ENCODE assay signal across 19 cellular contexts in the genomic region with DNA sequence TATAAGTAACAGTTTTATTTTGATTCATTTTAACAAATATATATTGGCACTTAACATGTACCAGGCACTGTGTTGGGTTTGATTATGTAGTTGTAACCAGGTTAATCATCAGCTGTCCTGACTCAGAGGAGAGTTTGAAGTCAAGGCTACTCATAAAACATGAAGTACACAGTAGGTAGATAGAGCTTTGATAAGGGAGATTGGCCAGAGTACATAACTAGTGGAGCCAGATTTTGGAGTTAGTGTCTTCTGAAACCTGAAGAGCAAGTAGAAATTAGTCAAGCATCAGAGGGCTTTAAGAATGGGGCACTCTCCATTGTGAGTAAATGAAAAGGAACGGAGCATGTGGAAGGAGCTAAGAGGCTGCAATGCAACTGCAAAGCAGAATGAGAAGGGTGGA.
"Had no signal": no experiment of that assay in that cellular context is flagged by ENCODE, and none has a peak within 500 bp of the region (broad histone marks: within the 10 kb centered on the region; RNA-seq: fewer than 3 reads in every experiment).

No MANE protein-coding gene starts in this region.

- H3K36me3 ChIP-seq: cardiac muscle cell, thoracic aorta, upper lobe of left lung had no signal

- H3K9me3 Mint-ChIP-seq: activated naive CD4-positive, alpha-beta T cell treated with anti-CD3 and anti-CD28 coated beads, Interleukin-2, amount 10 ng/mL, durations not matched to agents 7 days and 5 days; activated naive CD8-positive, alpha-beta T cell treated with anti-CD3 and anti-CD28 coated beads, Interleukin-2, amount 50 U/mL, for 24 hours; memory B cell; nephron; T-helper 1 cell treated with Interleukin-12 subunit alpha and Interleukin-12 subunit beta and Interleukin-4 antibody, amounts not matched to agents 30 μg/mL and 1 μg/mL, for 36 hours; WTC11 had no signal

- H3K27me3 ChIP-seq: cardiac muscle cell, upper lobe of left lung had no signal

- H3K36me3 Mint-ChIP-seq: activated naive CD4-positive, alpha-beta T cell treated with anti-CD3 and anti-CD28 coated beads, Interleukin-2, amount 10 ng/mL, durations not matched to agents 7 days and 5 days; memory B cell; WTC11 had no signal

- H3K4me3 ChIP-seq: cardiac muscle cell, thoracic aorta, upper lobe of left lung had no signal

- DNase-seq: activated CD4-positive, alpha-beta T cell treated with anti-CD3 and anti-CD28 coated beads, Interleukin-2, amount 50 U/mL, for 4 hours; activated effector memory CD4-positive, alpha-beta T cell treated with anti-CD3 and anti-CD28 coated beads, Interleukin-2, amount 50 U/mL, for 16 hours; activated naive CD4-positive, alpha-beta T cell treated with anti-CD3 and anti-CD28 coated beads, Interleukin-2, amount 10 ng/mL, durations not matched to agents 7 days and 5 days; activated naive CD8-positive, alpha-beta T cell treated with anti-CD3 and anti-CD28 coated beads, Interleukin-2, amount 50 U/mL, for 24 hours; activated T-cell treated with anti-CD3 and anti-CD28 coated beads, Interleukin-2, amount 50 U/mL, for 48 hours; foreskin fibroblast; kidney; nucleus accumbens; retina; stimulated activated CD4-positive, alpha-beta T cell treated with anti-CD3 and anti-CD28 coated beads, Interleukin-4, amount 100 ng/mL, for 24 hours; stimulated activated naive CD4-positive, alpha-beta T cell treated with Interleukin-2 at 50 U/mL for 16 hours; T1000; upper lobe of left lung had no signal

- ATAC-seq: activated naive CD8-positive, alpha-beta T cell treated with anti-CD3 and anti-CD28 coated beads, Interleukin-2, amount 50 U/mL, for 24 hours; WTC11 had no signal

- H3K27me3 Mint-ChIP-seq: activated naive CD4-positive, alpha-beta T cell treated with anti-CD3 and anti-CD28 coated beads, Interleukin-2, amount 10 ng/mL, durations not matched to agents 7 days and 5 days had no signal

- H3K4me3 Mint-ChIP-seq: activated naive CD4-positive, alpha-beta T cell treated with anti-CD3 and anti-CD28 coated beads, Interleukin-2, amount 10 ng/mL, durations not matched to agents 7 days and 5 days; activated naive CD8-positive, alpha-beta T cell treated with anti-CD3 and anti-CD28 coated beads, Interleukin-2, amount 50 U/mL, for 24 hours; memory B cell; nephron; T-helper 1 cell treated with Interleukin-12 subunit alpha and Interleukin-12 subunit beta and Interleukin-4 antibody, amounts not matched to agents 30 μg/mL and 1 μg/mL, for 36 hours; WTC11 had no signal

- H3K27ac ChIP-seq: cardiac muscle cell, upper lobe of left lung had no signal

- H3K27ac Mint-ChIP-seq: activated naive CD4-positive, alpha-beta T cell treated with anti-CD3 and anti-CD28 coated beads, Interleukin-2, amount 10 ng/mL, durations not matched to agents 7 days and 5 days; activated naive CD8-positive, alpha-beta T cell treated with anti-CD3 and anti-CD28 coated beads, Interleukin-2, amount 50 U/mL, for 24 hours; memory B cell; nephron; T-helper 1 cell treated with Interleukin-12 subunit alpha and Interleukin-12 subunit beta and Interleukin-4 antibody, amounts not matched to agents 30 μg/mL and 1 μg/mL, for 36 hours; WTC11 had no signal

- H3K9me3 ChIP-seq: thoracic aorta, upper lobe of left lung had no signal
